Comparison of ENCODE assay signal across 1 cellular context in the genomic region with DNA sequence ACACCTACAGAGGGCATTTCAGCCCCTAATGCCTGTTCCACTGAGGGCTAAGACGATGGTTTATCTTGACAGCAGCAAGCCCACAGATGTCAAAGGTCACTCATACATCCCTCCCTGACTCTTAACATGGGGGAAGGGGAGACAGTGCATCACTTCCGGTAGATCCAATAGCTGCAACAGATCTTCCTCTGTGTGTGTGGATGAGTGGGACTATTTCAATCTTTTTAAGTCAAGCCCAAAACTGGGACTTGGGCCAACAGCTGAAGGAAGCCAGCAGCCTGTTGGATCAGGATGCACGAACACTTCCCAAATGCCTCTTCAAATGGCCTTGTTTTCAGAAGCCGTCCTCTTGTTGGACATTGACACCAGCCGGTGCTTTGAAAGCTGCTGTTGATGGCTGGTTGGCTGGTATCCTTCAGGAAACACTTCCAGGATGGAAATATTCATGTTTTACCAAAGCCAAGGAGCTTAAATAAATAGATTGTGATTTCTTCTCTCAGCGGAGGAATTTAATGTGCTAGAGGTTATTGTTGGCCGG.
TF ChIP-seq lines count a peak whose summit lies in the region.

No MANE protein-coding gene starts in this region.

TF ChIP-seq in K562, 482 proteins besides CTCF, POLR2A, EP300 and RAD21 (continued from another document):
- TF ChIP-seq, protein P1, sequence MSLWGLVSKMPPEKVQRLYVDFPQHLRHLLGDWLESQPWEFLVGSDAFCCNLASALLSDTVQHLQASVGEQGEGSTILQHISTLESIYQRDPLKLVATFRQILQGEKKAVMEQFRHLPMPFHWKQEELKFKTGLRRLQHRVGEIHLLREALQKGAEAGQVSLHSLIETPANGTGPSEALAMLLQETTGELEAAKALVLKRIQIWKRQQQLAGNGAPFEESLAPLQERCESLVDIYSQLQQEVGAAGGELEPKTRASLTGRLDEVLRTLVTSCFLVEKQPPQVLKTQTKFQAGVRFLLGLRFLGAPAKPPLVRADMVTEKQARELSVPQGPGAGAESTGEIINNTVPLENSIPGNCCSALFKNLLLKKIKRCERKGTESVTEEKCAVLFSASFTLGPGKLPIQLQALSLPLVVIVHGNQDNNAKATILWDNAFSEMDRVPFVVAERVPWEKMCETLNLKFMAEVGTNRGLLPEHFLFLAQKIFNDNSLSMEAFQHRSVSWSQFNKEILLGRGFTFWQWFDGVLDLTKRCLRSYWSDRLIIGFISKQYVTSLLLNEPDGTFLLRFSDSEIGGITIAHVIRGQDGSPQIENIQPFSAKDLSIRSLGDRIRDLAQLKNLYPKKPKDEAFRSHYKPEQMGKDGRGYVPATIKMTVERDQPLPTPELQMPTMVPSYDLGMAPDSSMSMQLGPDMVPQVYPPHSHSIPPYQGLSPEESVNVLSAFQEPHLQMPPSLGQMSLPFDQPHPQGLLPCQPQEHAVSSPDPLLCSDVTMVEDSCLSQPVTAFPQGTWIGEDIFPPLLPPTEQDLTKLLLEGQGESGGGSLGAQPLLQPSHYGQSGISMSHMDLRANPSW (CRISPR knock-in tag; IDR thresholded peaks at IDR 0.05) = no peak
- TF ChIP-seq CTBP1 (IDR thresholded peaks at IDR 0.05; ENCODE audit: borderline replicate concordance) (peak; percentile 83), ZNF77 (CRISPR knock-in tag; IDR thresholded peaks at IDR 0.05) (no peak), ZNF263 (CRISPR knock-in tag; IDR thresholded peaks at IDR 0.05; ENCODE audit: borderline replicate concordance) (no peak), FOS (IDR thresholded peaks at IDR 0.05; ENCODE audit: extremely low read depth, insufficient read length) (no peak), ELF2 (CRISPR knock-in tag; IDR thresholded peaks at IDR 0.05) (no peak), EHMT2 (IDR thresholded peaks at IDR 0.05) (no peak), EGR1 (conservative IDR thresholded peaks at IDR 0.05) (no peak), BHLHE40 (IDR thresholded peaks at IDR 0.05; ENCODE audit: low read length) (no peak), XRCC5 (IDR thresholded peaks at IDR 0.05; ENCODE audit: low read depth, low read length) (no peak), HNRNPK (IDR thresholded peaks at IDR 0.05; ENCODE audit: low read depth, low read length, poor library complexity, severe bottlenecking) (no peak), HNRNPUL1 (IDR thresholded peaks at IDR 0.05; ENCODE audit: low read length) (no peak), TOE1 (IDR thresholded peaks at IDR 0.05; ENCODE audit: borderline replicate concordance) (no peak), TOE1 (CRISPR knock-in tag; IDR thresholded peaks at IDR 0.05; ENCODE audit: borderline replicate concordance, low read depth) (no peak), CXXC5 (CRISPR knock-in tag; IDR thresholded peaks at IDR 0.05) (peak; percentile 42; the same call in 1 of the 2 replicates), ATF1 (CRISPR knock-in tag; IDR thresholded peaks at IDR 0.05) (no peak), ATF1 (tag; IDR thresholded peaks at IDR 0.05) (peak; percentile 63), GTF2E2 (tag; IDR thresholded peaks at IDR 0.05) (no peak), WHSC1 (IDR thresholded peaks at IDR 0.05; ENCODE audit: low read length) (no peak), RFX1 (IDR thresholded peaks at IDR 0.05) (no peak), PPARD (CRISPR knock-in tag; IDR thresholded peaks at IDR 0.05) (no peak), ZNF444 (CRISPR knock-in tag; IDR thresholded peaks at IDR 0.05) (no peak), ZFP1 (CRISPR knock-in tag; IDR thresholded peaks at IDR 0.05) (no peak), BMI1 (IDR thresholded peaks at IDR 0.05; ENCODE audit: low read length) (no peak), NR2C2 (CRISPR knock-in tag; IDR thresholded peaks at IDR 0.05) (peak; percentile 87), NR2C2 (tag; IDR thresholded peaks at IDR 0.05) (peak; percentile 92), CHD1 (IDR thresholded peaks at IDR 0.05; ENCODE audit: low read length) (no peak), CBFB (CRISPR knock-in tag; IDR thresholded peaks at IDR 0.05) (no peak), NR1H2 (CRISPR knock-in tag; IDR thresholded peaks at IDR 0.05) (no peak), ZNF436 (CRISPR knock-in tag; IDR thresholded peaks at IDR 0.05) (no peak), MCM7 (IDR thresholded peaks at IDR 0.05) (no peak), ETV5 (CRISPR knock-in tag; IDR thresholded peaks at IDR 0.05; ENCODE audit: low read depth) (peak; percentile 79), ERF (CRISPR knock-in tag; IDR thresholded peaks at IDR 0.05) (no peak), SRF (CRISPR knock-in tag; IDR thresholded peaks at IDR 0.05) (no peak), EP400 (IDR thresholded peaks at IDR 0.05) (peak; percentile 10; the same call in 1 of the 2 replicates), YBX1 (IDR thresholded peaks at IDR 0.05) (no peak), CBFA2T3 (IDR thresholded peaks at IDR 0.05) (peak; percentile 80), TRIM24 (IDR thresholded peaks at IDR 0.05) (peak; percentile 44 to 45; a peak in 2 of 4 replicates), SNIP1 (IDR thresholded peaks at IDR 0.05; ENCODE audit: low read depth) (no peak), STAT5A (IDR thresholded peaks at IDR 0.05; ENCODE audit: borderline replicate concordance, low read length) (no peak)
- TF ChIP-seq, protein P2, sequence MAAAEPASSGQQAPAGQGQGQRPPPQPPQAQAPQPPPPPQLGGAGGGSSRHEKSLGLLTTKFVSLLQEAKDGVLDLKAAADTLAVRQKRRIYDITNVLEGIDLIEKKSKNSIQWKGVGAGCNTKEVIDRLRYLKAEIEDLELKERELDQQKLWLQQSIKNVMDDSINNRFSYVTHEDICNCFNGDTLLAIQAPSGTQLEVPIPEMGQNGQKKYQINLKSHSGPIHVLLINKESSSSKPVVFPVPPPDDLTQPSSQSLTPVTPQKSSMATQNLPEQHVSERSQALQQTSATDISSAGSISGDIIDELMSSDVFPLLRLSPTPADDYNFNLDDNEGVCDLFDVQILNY (CRISPR knock-in tag; IDR thresholded peaks at IDR 0.05) = no peak
- TF ChIP-seq, protein P3, sequence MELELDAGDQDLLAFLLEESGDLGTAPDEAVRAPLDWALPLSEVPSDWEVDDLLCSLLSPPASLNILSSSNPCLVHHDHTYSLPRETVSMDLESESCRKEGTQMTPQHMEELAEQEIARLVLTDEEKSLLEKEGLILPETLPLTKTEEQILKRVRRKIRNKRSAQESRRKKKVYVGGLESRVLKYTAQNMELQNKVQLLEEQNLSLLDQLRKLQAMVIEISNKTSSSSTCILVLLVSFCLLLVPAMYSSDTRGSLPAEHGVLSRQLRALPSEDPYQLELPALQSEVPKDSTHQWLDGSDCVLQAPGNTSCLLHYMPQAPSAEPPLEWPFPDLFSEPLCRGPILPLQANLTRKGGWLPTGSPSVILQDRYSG (tag; conservative IDR thresholded peaks at IDR 0.05; ENCODE audit: low read depth) = no peak
- TF ChIP-seq, protein P4, sequence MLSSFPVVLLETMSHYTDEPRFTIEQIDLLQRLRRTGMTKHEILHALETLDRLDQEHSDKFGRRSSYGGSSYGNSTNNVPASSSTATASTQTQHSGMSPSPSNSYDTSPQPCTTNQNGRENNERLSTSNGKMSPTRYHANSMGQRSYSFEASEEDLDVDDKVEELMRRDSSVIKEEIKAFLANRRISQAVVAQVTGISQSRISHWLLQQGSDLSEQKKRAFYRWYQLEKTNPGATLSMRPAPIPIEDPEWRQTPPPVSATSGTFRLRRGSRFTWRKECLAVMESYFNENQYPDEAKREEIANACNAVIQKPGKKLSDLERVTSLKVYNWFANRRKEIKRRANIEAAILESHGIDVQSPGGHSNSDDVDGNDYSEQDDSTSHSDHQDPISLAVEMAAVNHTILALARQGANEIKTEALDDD (IDR thresholded peaks at IDR 0.05) = peak; percentile 66; the same call in 1 of the 2 replicates
- TF ChIP-seq, protein P5, sequence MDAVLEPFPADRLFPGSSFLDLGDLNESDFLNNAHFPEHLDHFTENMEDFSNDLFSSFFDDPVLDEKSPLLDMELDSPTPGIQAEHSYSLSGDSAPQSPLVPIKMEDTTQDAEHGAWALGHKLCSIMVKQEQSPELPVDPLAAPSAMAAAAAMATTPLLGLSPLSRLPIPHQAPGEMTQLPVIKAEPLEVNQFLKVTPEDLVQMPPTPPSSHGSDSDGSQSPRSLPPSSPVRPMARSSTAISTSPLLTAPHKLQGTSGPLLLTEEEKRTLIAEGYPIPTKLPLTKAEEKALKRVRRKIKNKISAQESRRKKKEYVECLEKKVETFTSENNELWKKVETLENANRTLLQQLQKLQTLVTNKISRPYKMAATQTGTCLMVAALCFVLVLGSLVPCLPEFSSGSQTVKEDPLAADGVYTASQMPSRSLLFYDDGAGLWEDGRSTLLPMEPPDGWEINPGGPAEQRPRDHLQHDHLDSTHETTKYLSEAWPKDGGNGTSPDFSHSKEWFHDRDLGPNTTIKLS (IDR thresholded peaks at IDR 0.05; ENCODE audit: borderline replicate concordance, low read depth) = no peak
- TF ChIP-seq, protein P6, sequence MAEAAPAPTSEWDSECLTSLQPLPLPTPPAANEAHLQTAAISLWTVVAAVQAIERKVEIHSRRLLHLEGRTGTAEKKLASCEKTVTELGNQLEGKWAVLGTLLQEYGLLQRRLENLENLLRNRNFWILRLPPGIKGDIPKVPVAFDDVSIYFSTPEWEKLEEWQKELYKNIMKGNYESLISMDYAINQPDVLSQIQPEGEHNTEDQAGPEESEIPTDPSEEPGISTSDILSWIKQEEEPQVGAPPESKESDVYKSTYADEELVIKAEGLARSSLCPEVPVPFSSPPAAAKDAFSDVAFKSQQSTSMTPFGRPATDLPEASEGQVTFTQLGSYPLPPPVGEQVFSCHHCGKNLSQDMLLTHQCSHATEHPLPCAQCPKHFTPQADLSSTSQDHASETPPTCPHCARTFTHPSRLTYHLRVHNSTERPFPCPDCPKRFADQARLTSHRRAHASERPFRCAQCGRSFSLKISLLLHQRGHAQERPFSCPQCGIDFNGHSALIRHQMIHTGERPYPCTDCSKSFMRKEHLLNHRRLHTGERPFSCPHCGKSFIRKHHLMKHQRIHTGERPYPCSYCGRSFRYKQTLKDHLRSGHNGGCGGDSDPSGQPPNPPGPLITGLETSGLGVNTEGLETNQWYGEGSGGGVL (CRISPR knock-in tag; IDR thresholded peaks at IDR 0.05) = no peak
- TF ChIP-seq, protein P7, sequence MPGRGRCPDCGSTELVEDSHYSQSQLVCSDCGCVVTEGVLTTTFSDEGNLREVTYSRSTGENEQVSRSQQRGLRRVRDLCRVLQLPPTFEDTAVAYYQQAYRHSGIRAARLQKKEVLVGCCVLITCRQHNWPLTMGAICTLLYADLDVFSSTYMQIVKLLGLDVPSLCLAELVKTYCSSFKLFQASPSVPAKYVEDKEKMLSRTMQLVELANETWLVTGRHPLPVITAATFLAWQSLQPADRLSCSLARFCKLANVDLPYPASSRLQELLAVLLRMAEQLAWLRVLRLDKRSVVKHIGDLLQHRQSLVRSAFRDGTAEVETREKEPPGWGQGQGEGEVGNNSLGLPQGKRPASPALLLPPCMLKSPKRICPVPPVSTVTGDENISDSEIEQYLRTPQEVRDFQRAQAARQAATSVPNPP (IDR thresholded peaks at IDR 0.05; ENCODE audit: borderline replicate concordance, insufficient read depth, insufficient read length) = no peak
- TF ChIP-seq, protein P8, sequence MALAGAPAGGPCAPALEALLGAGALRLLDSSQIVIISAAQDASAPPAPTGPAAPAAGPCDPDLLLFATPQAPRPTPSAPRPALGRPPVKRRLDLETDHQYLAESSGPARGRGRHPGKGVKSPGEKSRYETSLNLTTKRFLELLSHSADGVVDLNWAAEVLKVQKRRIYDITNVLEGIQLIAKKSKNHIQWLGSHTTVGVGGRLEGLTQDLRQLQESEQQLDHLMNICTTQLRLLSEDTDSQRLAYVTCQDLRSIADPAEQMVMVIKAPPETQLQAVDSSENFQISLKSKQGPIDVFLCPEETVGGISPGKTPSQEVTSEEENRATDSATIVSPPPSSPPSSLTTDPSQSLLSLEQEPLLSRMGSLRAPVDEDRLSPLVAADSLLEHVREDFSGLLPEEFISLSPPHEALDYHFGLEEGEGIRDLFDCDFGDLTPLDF (CRISPR knock-in tag; IDR thresholded peaks at IDR 0.05) = no peak
- TF ChIP-seq, protein P9, sequence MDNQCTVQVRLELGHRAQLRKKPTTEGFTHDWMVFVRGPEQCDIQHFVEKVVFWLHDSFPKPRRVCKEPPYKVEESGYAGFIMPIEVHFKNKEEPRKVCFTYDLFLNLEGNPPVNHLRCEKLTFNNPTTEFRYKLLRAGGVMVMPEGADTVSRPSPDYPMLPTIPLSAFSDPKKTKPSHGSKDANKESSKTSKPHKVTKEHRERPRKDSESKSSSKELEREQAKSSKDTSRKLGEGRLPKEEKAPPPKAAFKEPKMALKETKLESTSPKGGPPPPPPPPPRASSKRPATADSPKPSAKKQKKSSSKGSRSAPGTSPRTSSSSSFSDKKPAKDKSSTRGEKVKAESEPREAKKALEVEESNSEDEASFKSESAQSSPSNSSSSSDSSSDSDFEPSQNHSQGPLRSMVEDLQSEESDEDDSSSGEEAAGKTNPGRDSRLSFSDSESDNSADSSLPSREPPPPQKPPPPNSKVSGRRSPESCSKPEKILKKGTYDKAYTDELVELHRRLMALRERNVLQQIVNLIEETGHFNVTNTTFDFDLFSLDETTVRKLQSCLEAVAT (IDR thresholded peaks at IDR 0.05) = no peak
- TF ChIP-seq, protein P10, sequence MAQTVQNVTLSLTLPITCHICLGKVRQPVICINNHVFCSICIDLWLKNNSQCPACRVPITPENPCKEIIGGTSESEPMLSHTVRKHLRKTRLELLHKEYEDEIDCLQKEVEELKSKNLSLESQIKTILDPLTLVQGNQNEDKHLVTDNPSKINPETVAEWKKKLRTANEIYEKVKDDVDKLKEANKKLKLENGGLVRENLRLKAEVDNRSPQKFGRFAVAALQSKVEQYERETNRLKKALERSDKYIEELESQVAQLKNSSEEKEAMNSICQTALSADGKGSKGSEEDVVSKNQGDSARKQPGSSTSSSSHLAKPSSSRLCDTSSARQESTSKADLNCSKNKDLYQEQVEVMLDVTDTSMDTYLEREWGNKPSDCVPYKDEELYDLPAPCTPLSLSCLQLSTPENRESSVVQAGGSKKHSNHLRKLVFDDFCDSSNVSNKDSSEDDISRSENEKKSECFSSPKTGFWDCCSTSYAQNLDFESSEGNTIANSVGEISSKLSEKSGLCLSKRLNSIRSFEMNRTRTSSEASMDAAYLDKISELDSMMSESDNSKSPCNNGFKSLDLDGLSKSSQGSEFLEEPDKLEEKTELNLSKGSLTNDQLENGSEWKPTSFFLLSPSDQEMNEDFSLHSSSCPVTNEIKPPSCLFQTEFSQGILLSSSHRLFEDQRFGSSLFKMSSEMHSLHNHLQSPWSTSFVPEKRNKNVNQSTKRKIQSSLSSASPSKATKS (CRISPR knock-in tag; IDR thresholded peaks at IDR 0.05) = no peak
TF ChIP-seq in K562: peak in this region for 56.
